Comparison of ENCODE assay signal across 8 cellular contexts in the genomic region with DNA sequence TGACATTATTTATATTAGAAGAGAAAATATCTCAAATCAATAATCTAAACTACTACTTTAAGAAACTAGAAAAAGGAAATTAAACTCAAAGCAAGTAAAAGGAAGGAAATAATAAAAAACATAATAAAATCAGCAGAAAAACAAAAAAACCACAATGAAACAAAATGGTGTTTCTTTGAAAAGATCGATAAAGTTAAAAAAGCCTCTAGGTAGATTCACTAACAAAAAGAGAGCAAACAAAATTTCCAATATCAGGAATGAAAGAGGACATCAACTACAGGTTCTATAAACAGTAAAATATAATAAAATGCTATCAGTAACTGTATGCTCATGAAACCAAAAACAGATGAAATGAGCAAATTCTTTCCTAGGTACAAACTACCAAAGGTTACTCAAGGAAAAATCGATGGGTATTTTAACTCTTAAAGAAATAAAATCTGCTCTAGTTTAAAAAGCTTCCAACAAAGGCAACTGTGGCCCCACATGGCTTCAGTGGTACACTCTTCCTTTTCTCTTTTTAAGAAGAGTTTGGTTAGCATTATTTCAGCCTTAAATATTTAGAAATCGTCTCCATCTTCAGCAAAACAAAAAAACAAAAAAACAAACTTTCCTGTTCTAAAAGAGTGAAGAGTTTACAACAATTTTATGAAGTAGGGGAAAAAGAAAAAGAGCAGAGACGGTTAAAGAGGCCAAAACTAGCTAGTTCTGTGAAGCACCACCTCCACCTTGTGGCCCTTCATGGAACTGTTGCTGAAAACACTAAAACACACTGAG.
DNase-seq lines count a peak whose midpoint lies in the region; ATAC-seq and TF ChIP-seq lines count a peak whose summit lies in the region.

No MANE protein-coding gene starts in this region.

- TF ChIP-seq CTCF in AG04449 (IDR thresholded peaks at IDR 0.05; ENCODE audit: insufficient read depth, low read length, missing control alignments) (peak; percentile 84), GM13977 (IDR thresholded peaks at IDR 0.05; ENCODE audit: extremely low read depth, insufficient read depth, missing control alignments) (peak; percentile 90), colonic mucosa (IDR thresholded peaks at IDR 0.05) (peak; percentile 95), lower leg skin (IDR thresholded peaks at IDR 0.05) (peak in 1 of 3 donors; percentile 69)

- H3K9me3 ChIP-seq in colonic mucosa, result no peaks in the 10 kb centered on the region

- H3K27ac ChIP-seq in colonic mucosa, result no peak overlapping the region

- CTCF ChIA-PET in AG04449 (lab: Yijun Ruan, JAX), result interaction anchor here (0.6 to 10.8 kb wide), 24 partner anchors 9 to 486 kb away, joined by 3 to 184 read pairs (median 6); no protein-coding TSS in a partner anchor

- no peaks in the 10 kb centered on the region for H3K36me3 ChIP-seq in colonic mucosa

- no peak overlapping the region for H3K9ac ChIP-seq in colonic mucosa (ENCODE audit: low read depth in 2 of 2, low read length in 2 of 2)

- POLR2A ChIA-PET in AG04449 (lab: Yijun Ruan, JAX), result interaction anchor here (1.7 kb wide), 1 partner anchor 373 kb away, joined by 8 read pairs; no protein-coding TSS in a partner anchor

- H3K4me1 ChIP-seq in colonic mucosa, result no peaks in the 10 kb centered on the region

- H3K4me3 ChIP-seq in AG04449 (ENCODE audit: low read depth, low read length) (no peak overlapping the region), colonic mucosa (no peak overlapping the region), lower leg skin (ENCODE audit: low read depth, poor library complexity, severe bottlenecking) (no peak overlapping the region)

- no peaks in the 10 kb centered on the region for H3K27me3 ChIP-seq in colonic mucosa

- intact Hi-C loops in colonic mucosa (cut with DNase I) (loop anchor here (2.0 to 5.0 kb wide), 2 partner anchors 294 to 417 kb away; no protein-coding TSS in a partner anchor), lower leg skin (cut with DNase I; ENCODE audit: low total_unique reads) (loop anchor here (5.0 kb wide), 1 partner anchor 302 kb away; no protein-coding TSS in a partner anchor)

- WGBS in lower leg skin, 2 donors, result 19 to 23% methylated on average over 4 of the region's 4 CpGs

- in situ Hi-C loops in GM13977 (cut with MboI; ENCODE audit: low pct_unique_long_range_greater_than_20kb, low sequenced_read_pairs, unreplicated experiment), result loop anchor here (5.0 to 25.0 kb wide), 3 partner anchors 292 to 480 kb away; no protein-coding TSS in a partner anchor

- DNase-seq in AG04449 (ENCODE audit: low read depth, low spot score) (no peak), GM13977 (ENCODE audit: low spot score) (peak; percentile 48), NCI-H345 (lab: John Stamatoyannopoulos, UW) (peak; percentile 70), colonic mucosa (peak; percentile 66), lower leg skin (ENCODE audit: low spot score in 2 of 2) (peak; percentile 59 to 88)
- peak; percentile 78 for DNase-seq in activated CD4-positive, alpha-beta T cell treated with anti-CD3 and anti-CD28 coated beads for 48 hours
- peak; percentile 22 to 46 for DNase-seq in stimulated activated CD8-positive, alpha-beta memory T cell treated with anti-CD3 and anti-CD28 coated beads, Interleukin-15, amount 100 ng/mL, for 4 hours (ENCODE audit: low read depth in 2 of 2)

- no peak for TF ChIP-seq POLR2A in lower leg skin (IDR thresholded peaks at IDR 0.05)

- no peak for ATAC-seq in GM18858 (IDR thresholded peaks at IDR 0.05; ENCODE audit: unreplicated experiment)
